Comparison of ENCODE assay signal across 20 cellular contexts in genomic region chr2:109342451-109342850, GRCh38.
"Had no signal": no experiment of that assay in that cellular context is flagged by ENCODE, and none has a peak within 500 bp of the region (broad histone marks: within the 10 kb centered on the region; RNA-seq: fewer than 3 reads in every experiment).

No MANE protein-coding gene starts in this region.

- H3K4me1 ChIP-seq: Peyer's patch had no signal

- H3K27me3 ChIP-seq: brain microvascular endothelial cell, cardiac muscle cell, Peyer's patch, SJSA1 had no signal

- H3K4me3 ChIP-seq: cardiac muscle cell, Peyer's patch, SJSA1 had no signal

- H3K27ac ChIP-seq: brain microvascular endothelial cell, cardiac muscle cell, Peyer's patch, SJSA1 had no signal

- H3K36me3 ChIP-seq: brain microvascular endothelial cell, cardiac muscle cell, Peyer's patch, SJSA1 had no signal

- DNase-seq: activated CD4-positive, alpha-beta T cell treated with anti-CD3 and anti-CD28 coated beads for 48 hours; activated CD4-positive, alpha-beta T cell treated with anti-CD3 and anti-CD28 coated beads, Interleukin-2, amount 50 U/mL, for 4 hours; activated CD4-positive, CD25-positive, alpha-beta regulatory T cell treated with anti-CD3 and anti-CD28 coated beads, Interleukin-2, amount 50 U/mL, for 72 hours; activated CD8-positive, alpha-beta T cell treated with anti-CD3 and anti-CD28 coated beads, Interleukin-2, amount 10 ng/mL, durations not matched to agents 7 days and 5 days; activated effector memory CD4-positive, alpha-beta T cell treated with anti-CD3 and anti-CD28 coated beads, Interleukin-2, amount 50 U/mL, for 16 hours; activated naive CD4-positive, alpha-beta T cell treated with Interleukin-2 at 50 U/mL for 16 hours; activated naive CD8-positive, alpha-beta T cell treated with anti-CD3 and anti-CD28 coated beads, Interleukin-2, amount 50 U/mL, for 24 hours; activated T-cell treated with anti-CD3 and anti-CD28 coated beads, Interleukin-2, amount 50 U/mL, for 4 hours; amniotic stem cell; brain microvascular endothelial cell; KG1; NCI-H1092; NCI-H1930; NCI-H345; NCI-H510A; NCI-H526 treated with DMSO at 0.1 percent for 48 hours; Peyer's patch; SHP77 had no signal

- H3K9me3 ChIP-seq: Peyer's patch, SJSA1 had no signal
